Comparison of ENCODE assay signal across 1 cellular context in genomic region chr11:109112748-109113378, GRCh38.
TF ChIP-seq lines count a peak whose summit lies in the region.

No MANE protein-coding gene starts in this region.

TF ChIP-seq in GM23338, 12 proteins besides CTCF, POLR2A, EP300 and RAD21 (continued from another document):
- no peak for TF ChIP-seq ZNF462 (CRISPR knock-in tag; IDR thresholded peaks at IDR 0.05)
- TF ChIP-seq CREB1 (CRISPR knock-in tag; IDR thresholded peaks at IDR 0.05; ENCODE audit: low read depth): no peak
- TF ChIP-seq REST (IDR thresholded peaks at IDR 0.05; ENCODE audit: unreplicated experiment): no peak
- no peak for TF ChIP-seq EZH2 (IDR thresholded peaks at IDR 0.05; ENCODE audit: low read depth, unreplicated experiment)
- TF ChIP-seq EZH2phosphoT487 (IDR thresholded peaks at IDR 0.05; ENCODE audit: unreplicated experiment): no peak
